26 cellular contexts compared by ENCODE assay signal in genomic region chr10:129288940-129289468, GRCh38.
DNase-seq lines count a peak whose midpoint lies in the region; ATAC-seq and TF ChIP-seq lines count a peak whose summit lies in the region.
"Had no signal": no experiment of that assay in that cellular context is flagged by ENCODE, and none has a peak within 500 bp of the region (broad histone marks: within the 10 kb centered on the region; RNA-seq: fewer than 3 reads in every experiment).

No MANE protein-coding gene starts in this region.

- no peak for TF ChIP-seq POLR2A in GM18505 (IDR thresholded peaks at IDR 0.05; ENCODE audit: borderline replicate concordance, extremely low read depth, insufficient read depth, insufficient read length)

- H3K4me1 ChIP-seq in left ventricle myocardium inferior, result no peaks in the 10 kb centered on the region
- H3K4me1 ChIP-seq: A549, SJCRH30 had no signal

- H3K9me3 ChIP-seq in left ventricle myocardium inferior (replicated peaks), result peaks cover 13% of the 10 kb centered on the region
- H3K9me3 ChIP-seq: A549, SJCRH30 had no signal

- no peaks in the 10 kb centered on the region for H3K36me3 ChIP-seq in left ventricle myocardium inferior
- H3K36me3 ChIP-seq: SJCRH30 had no signal

- H3K27ac ChIP-seq in left ventricle myocardium inferior (replicated peaks), result no peak overlapping the region
- H3K27ac ChIP-seq: A549, HL-60, SJCRH30 had no signal

- ATAC-seq in left ventricle myocardium superior (peak; percentile 48), GM18505 (IDR thresholded peaks at IDR 0.05; ENCODE audit: unreplicated experiment) (no peak)
- ATAC-seq: A549, GM12878, HepG2, K562, Panc1 had no signal

- H3K4me3 ChIP-seq in left ventricle myocardium inferior (no peak overlapping the region), epithelial cell of proximal tubule (ENCODE audit: low read depth, low read length) (no peak overlapping the region)
- H3K4me3 ChIP-seq: A549, GM12878, K562, SJCRH30 had no signal

- H3K27me3 ChIP-seq in left ventricle myocardium inferior (ENCODE audit: low read depth), result no peaks in the 10 kb centered on the region
- H3K27me3 ChIP-seq: SJCRH30 had no signal

- TF ChIP-seq CTCF in left ventricle myocardium inferior (IDR thresholded peaks at IDR 0.05; ENCODE audit: borderline replicate concordance) (no peak), epithelial cell of proximal tubule (conservative IDR thresholded peaks at IDR 0.05; ENCODE audit: low read depth, low read length) (peak; percentile 2)

- intact Hi-C loops in left ventricle myocardium superior (cut with micrococcal nuclease) (no loop called here), left ventricle myocardium inferior (cut with micrococcal nuclease) (no loop called here)

- DNase-seq in left ventricle myocardium superior (peak; percentile 31), left ventricle myocardium inferior (no peak), epithelial cell of proximal tubule (ENCODE audit: low read depth) (peak; percentile 30), kidney tubule cell (ENCODE audit: low spot score) (peak; percentile 33), iPS-NIHi11 (ENCODE audit: low spot score) (no peak), NCI-H1092 treated with DMSO at 0.1 percent for 48 hours (lab: John Stamatoyannopoulos, UW) (no peak)
- DNase-seq: CD4-positive, CD25-positive, alpha-beta regulatory T cell; COR-L47; DMS 273 treated with DMSO at 0.1 percent for 48 hours; DMS79 treated with DMSO at 0.1 percent for 48 hours; H7; MM.1S; NCI-H1048; NCI-H1436; NCI-H187 treated with DMSO at 0.1 percent for 48 hours; NCI-H226; NCI-H510A treated with DMSO at 0.1 percent for 48 hours; NCI-H748 treated with DMSO at 0.1 percent for 48 hours; SJCRH30 had no signal

Comparison
In these comparisons a context has a peak if more than half of its experiments do, and no peak if none do; other contexts are left out.
1. DNase-seq: peak in left ventricle myocardium superior (single experiment), epithelial cell of proximal tubule (single experiment) and kidney tubule cell (single experiment); none in left ventricle myocardium inferior (single experiment), iPS-NIHi11 (single experiment) and NCI-H1092 treated with DMSO at 0.1 percent for 48 hours (single experiment).